Comparison of ENCODE assay signal across 22 cellular contexts in the genomic region with DNA sequence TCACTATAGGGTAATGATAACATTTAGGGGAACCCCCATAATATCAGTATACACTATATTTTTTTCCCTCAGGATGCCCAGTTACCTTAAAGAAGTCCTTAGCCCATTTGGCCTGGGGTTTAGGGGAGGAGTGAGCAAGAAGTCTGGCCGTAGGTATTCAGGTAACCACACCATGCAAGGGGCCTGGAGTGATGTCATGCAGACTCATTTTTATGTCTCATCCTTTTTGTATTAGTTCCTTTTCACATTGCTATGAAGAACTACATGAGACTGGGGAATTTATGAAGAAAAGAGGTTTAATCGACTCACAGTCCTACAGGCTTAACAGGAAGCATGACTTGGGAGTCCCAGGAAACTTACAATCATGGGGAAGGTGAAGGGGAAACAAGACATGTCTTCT. TPM values are rescaled to one million over a fixed set of nuclear protein-coding genes. Genes with fewer than 3 reads are reported as not detected.
A peak's percentile ranks its signal among the peaks of the same experiment; 100 is the strongest.
DNase-seq lines count a peak whose midpoint lies in the region; ATAC-seq and TF ChIP-seq lines count a peak whose summit lies in the region.
"Had no signal": no experiment of that assay in that cellular context is flagged by ENCODE, and none has a peak within 500 bp of the region (broad histone marks: within the 10 kb centered on the region; RNA-seq: fewer than 3 reads in every experiment).

No MANE protein-coding gene starts in this region.

- H3K9ac ChIP-seq in mammary epithelial cell (ENCODE audit: insufficient read depth, low read length) = no peak overlapping the region
- H3K9ac ChIP-seq: KMS-11 had no signal

- H3K27ac ChIP-seq in mammary epithelial cell (ENCODE audit: insufficient read depth, low read depth, low read length) (peak overlapping the region; percentile 21), RWPE2 (ENCODE audit: poor library complexity, severe bottlenecking) (no peak overlapping the region)
- H3K27ac ChIP-seq: brain microvascular endothelial cell, gastrocnemius medialis, KMS-11, psoas muscle, upper lobe of left lung had no signal

- H3K9me3 ChIP-seq in mammary epithelial cell (replicated peaks; ENCODE audit: insufficient read depth, low read length) (no peaks in the 10 kb centered on the region), RWPE2 (ENCODE audit: severe bottlenecking) (no peaks in the 10 kb centered on the region)
- H3K9me3 ChIP-seq: Caco-2, gastrocnemius medialis, psoas muscle, upper lobe of left lung had no signal

- intact Hi-C loops in mammary epithelial cell (cut with micrococcal nuclease) = loop anchor here (1.0 kb wide), 1 partner anchor 13 kb away; the partner anchor contains the start of gene TPP2
- intact Hi-C loops in MCF 10A (cut with micrococcal nuclease) = no loop called here

- dilution Hi-C loops in mammary epithelial cell (cut with HindIII; ENCODE audit: low sequenced_read_pairs) = no loop called here

- H3K36me3 Mint-ChIP-seq in MCF 10A (ENCODE audit: insufficient read depth, unreplicated experiment) (peaks cover 65% of the 10 kb centered on the region), endothelial cell (ENCODE audit: low read depth, unreplicated experiment) (peaks cover 18% of the 10 kb centered on the region)
- peaks cover 75% of the 10 kb centered on the region for H3K36me3 Mint-ChIP-seq in stimulated activated naive CD8-positive, alpha-beta T cell treated with anti-CD3 and anti-CD28 coated beads, Interleukin-15, Interleukin-2, amounts not matched to agents 100 ng/mL and 50 ng/mL, for 24 hours (ENCODE audit: low read depth)

- no peak overlapping the region for H3K4me3 Mint-ChIP-seq in MCF 10A (ENCODE audit: unreplicated experiment)
- H3K4me3 Mint-ChIP-seq in endothelial cell (ENCODE audit: unreplicated experiment) = peak overlapping the region; percentile 18
- peak overlapping the region; percentile 31 for H3K4me3 Mint-ChIP-seq in stimulated activated naive CD8-positive, alpha-beta T cell treated with anti-CD3 and anti-CD28 coated beads, Interleukin-15, Interleukin-2, amounts not matched to agents 100 ng/mL and 50 ng/mL, for 24 hours
- H3K4me3 Mint-ChIP-seq: neural crest cell had no signal

- TF ChIP-seq CTCF in mammary epithelial cell (conservative IDR thresholded peaks at IDR 0.05 in 1 of 2, IDR thresholded peaks at IDR 0.05 in 1 of 2; ENCODE audit: extremely low read depth in 1 of 2, insufficient read depth in 1 of 2, low read depth in 1 of 2, low read length in 2 of 2) (no peak), MCF 10A (IDR thresholded peaks at IDR 0.05; ENCODE audit: unreplicated experiment) (no peak), RWPE2 (IDR thresholded peaks at IDR 0.05; ENCODE audit: poor library complexity, severe bottlenecking) (no peak), endothelial cell (IDR thresholded peaks at IDR 0.05; ENCODE audit: unreplicated experiment) (no peak)

- no peaks in the 10 kb centered on the region for H3K27me3 Mint-ChIP-seq in MCF 10A (ENCODE audit: insufficient read depth, unreplicated experiment)
- H3K27me3 Mint-ChIP-seq in endothelial cell (ENCODE audit: unreplicated experiment) = no peaks in the 10 kb centered on the region
- no peaks in the 10 kb centered on the region for H3K27me3 Mint-ChIP-seq in stimulated activated naive CD8-positive, alpha-beta T cell treated with anti-CD3 and anti-CD28 coated beads, Interleukin-15, Interleukin-2, amounts not matched to agents 100 ng/mL and 50 ng/mL, for 24 hours

- H3K36me3 ChIP-seq in mammary epithelial cell (ENCODE audit: insufficient read depth, low read length) (peaks cover 16% of the 10 kb centered on the region), RWPE2 (ENCODE audit: low read depth) (peaks cover 84% of the 10 kb centered on the region)

- H3K27ac Mint-ChIP-seq in MCF 10A (ENCODE audit: low read depth, unreplicated experiment) (no peak overlapping the region), endothelial cell (ENCODE audit: unreplicated experiment) (peak overlapping the region; percentile 38)
- H3K27ac Mint-ChIP-seq in stimulated activated naive CD8-positive, alpha-beta T cell treated with anti-CD3 and anti-CD28 coated beads, Interleukin-15, Interleukin-2, amounts not matched to agents 100 ng/mL and 50 ng/mL, for 24 hours = peak overlapping the region; percentile 87

- no peak overlapping the region for H3K4me2 ChIP-seq in mammary epithelial cell (ENCODE audit: insufficient read depth, low read depth, low read length)
- H3K4me2 ChIP-seq: KMS-11 had no signal

- peak; percentile 66 for ATAC-seq in RWPE2 (ENCODE audit: low read depth)
- no peak for ATAC-seq in GM19467 (IDR thresholded peaks at IDR 0.05; ENCODE audit: unreplicated experiment)
- ATAC-seq in HG03159 (IDR thresholded peaks at IDR 0.05; ENCODE audit: unreplicated experiment) = no peak
- ATAC-seq: gastrocnemius medialis, left cardiac atrium, psoas muscle had no signal

- H3K4me1 ChIP-seq in mammary epithelial cell (ENCODE audit: insufficient read depth, low read length) (peaks cover 14% of the 10 kb centered on the region), RWPE2 (ENCODE audit: insufficient read depth, poor library complexity, severe bottlenecking) (peaks cover 12% of the 10 kb centered on the region)

- H4K20me1 ChIP-seq in mammary epithelial cell (ENCODE audit: insufficient read depth, low read length) = no peaks in the 10 kb centered on the region

- H3K4me3 ChIP-seq in mammary epithelial cell (replicated peaks in 1 of 3; ENCODE audit: insufficient read depth in 1 of 3, low read depth in 2 of 3, low read length in 3 of 3) (no peak overlapping the region), RWPE2 (ENCODE audit: severe bottlenecking) (no peak overlapping the region)
- H3K4me3 ChIP-seq: gastrocnemius medialis, psoas muscle, upper lobe of left lung had no signal

- BruUV-seq in mammary epithelial cell (replicated peaks; lab: Mats Ljungman, UMichigan) (no TSS peak), MCF 10A (replicated peaks; lab: Mats Ljungman, UMichigan) (no TSS peak)

- H2AFZ ChIP-seq in mammary epithelial cell (ENCODE audit: low read depth, low read length) = no peak overlapping the region

- 29% methylated on average over 2 of the region's 2 CpGs for WGBS in mammary epithelial cell (ENCODE audit: low coverage, missing lambda C conversion rate)

- in situ Hi-C loops in mammary epithelial cell (cut with MboI; ENCODE audit: low sequenced_read_pairs in 2 of 2) = no loop called here

- DNase-seq in mammary epithelial cell (peak; percentile 78), MCF 10A (ENCODE audit: unreplicated experiment) (no peak), RWPE2 (ENCODE audit: low spot score) (no peak), endothelial cell (ENCODE audit: low spot score) (no peak), NCI-H2081 treated with DMSO at 0.1 percent for 48 hours (lab: John Stamatoyannopoulos, UW) (no peak)
- DNase-seq: activated CD8-positive, alpha-beta memory T cell treated with anti-CD3 and anti-CD28 coated beads for 24 hours; brain microvascular endothelial cell; Caco-2; dermis blood vessel endothelial cell; erythroblast; gastrocnemius medialis; left cardiac atrium; NCI-H2029; NCI-H510A; psoas muscle; stimulated activated CD4-positive, alpha-beta T cell treated with anti-CD3 and anti-CD28 coated beads, Interleukin-2, amount 100 ng/mL, for 24 hours; upper lobe of left lung had no signal

- POLR2A ChIA-PET in MCF 10A (lab: Yijun Ruan, JAX) = interaction anchor here (0.7 kb wide), 1 partner anchor 190 kb away, joined by 3 read pairs; no protein-coding TSS in a partner anchor

- H3K9me3 Mint-ChIP-seq in MCF 10A (ENCODE audit: unreplicated experiment) = no peaks in the 10 kb centered on the region
- no peaks in the 10 kb centered on the region for H3K9me3 Mint-ChIP-seq in endothelial cell (ENCODE audit: unreplicated experiment)
- H3K9me3 Mint-ChIP-seq in stimulated activated naive CD8-positive, alpha-beta T cell treated with anti-CD3 and anti-CD28 coated beads, Interleukin-15, Interleukin-2, amounts not matched to agents 100 ng/mL and 50 ng/mL, for 24 hours = no peaks in the 10 kb centered on the region
- H3K9me3 Mint-ChIP-seq: neural crest cell had no signal

- H3K4me1 Mint-ChIP-seq in MCF 10A (ENCODE audit: insufficient read depth, unreplicated experiment) = peaks cover 10% of the 10 kb centered on the region
- peaks cover 24% of the 10 kb centered on the region for H3K4me1 Mint-ChIP-seq in endothelial cell (ENCODE audit: unreplicated experiment)
- H3K4me1 Mint-ChIP-seq in stimulated activated naive CD8-positive, alpha-beta T cell treated with anti-CD3 and anti-CD28 coated beads, Interleukin-15, Interleukin-2, amounts not matched to agents 100 ng/mL and 50 ng/mL, for 24 hours (ENCODE audit: low read depth) = peaks cover 66% of the 10 kb centered on the region

- H3K27me3 ChIP-seq in mammary epithelial cell (ENCODE audit: insufficient read depth, low read length) (no peaks in the 10 kb centered on the region), RWPE2 (ENCODE audit: insufficient read depth, poor library complexity, severe bottlenecking) (no peaks in the 10 kb centered on the region)
- H3K27me3 ChIP-seq: brain microvascular endothelial cell, gastrocnemius medialis, upper lobe of left lung had no signal

- CTCF ChIA-PET in mammary epithelial cell (lab: Charles Lee; ENCODE audit: low non-redundant PET) (no interaction called here), MCF 10A (lab: Yijun Ruan, JAX) (no interaction called here)

- H3K79me2 ChIP-seq in mammary epithelial cell (ENCODE audit: insufficient read depth, low read length) = peaks cover 87% of the 10 kb centered on the region

RNA-seq across cellular contexts. Expression of gene TPP2, which starts 12.2 kb away (rescaled TPM):
- total RNA-seq in mammary epithelial cell (10 to 100 TPM; 42.8 to 46.5 TPM), MCF 10A (2022) (35.1 and 44.2 TPM in 2 replicates), endothelial cell (ENCODE audit: unreplicated experiment) (91.2 TPM)
- 19.2 TPM for polyA plus RNA-seq in mammary epithelial cell
- polyA minus RNA-seq in mammary epithelial cell = 37.5 TPM
